23 cellular contexts compared by ENCODE assay signal in the genomic region with DNA sequence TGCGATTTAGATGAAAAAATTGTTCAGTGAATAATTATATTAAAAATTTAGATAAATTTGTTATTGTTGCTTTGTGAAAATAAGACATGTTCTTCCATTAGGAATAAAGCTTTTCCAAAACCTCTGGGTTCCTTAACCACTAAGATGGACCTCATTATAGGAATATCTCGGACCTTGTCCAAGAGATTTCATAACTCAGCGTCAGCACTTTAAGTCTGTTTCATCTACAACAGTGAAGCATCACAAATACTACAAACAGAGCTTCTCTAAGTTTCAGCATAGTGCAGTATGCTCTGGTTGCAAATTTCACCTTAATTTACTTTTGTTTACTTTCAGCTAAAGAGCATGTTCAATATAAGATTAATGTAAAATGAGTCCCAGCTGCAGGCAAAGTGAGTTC.
A peak's percentile ranks its signal among the peaks of the same experiment; 100 is the strongest.
DNase-seq lines count a peak whose midpoint lies in the region; ATAC-seq and TF ChIP-seq lines count a peak whose summit lies in the region.
"Had no signal": no experiment of that assay in that cellular context is flagged by ENCODE, and none has a peak within 500 bp of the region (broad histone marks: within the 10 kb centered on the region; RNA-seq: fewer than 3 reads in every experiment).

No MANE protein-coding gene starts in this region.

- H3K27me3 Mint-ChIP-seq in activated CD4-positive, alpha-beta memory T cell treated with anti-CD3 and anti-CD28 coated beads, Interleukin-2, amount 10 ng/mL, durations not matched to agents 7 days and 5 days = no peaks in the 10 kb centered on the region
- H3K27me3 Mint-ChIP-seq in WTC11 (ENCODE audit: low read depth) = no peaks in the 10 kb centered on the region
- H3K27me3 Mint-ChIP-seq: stimulated activated naive B cell treated with anti-CD40 and anti-IgM and Interleukin-4, amounts not matched to agents 10 μg/mL and 1 μg/mL and 100 μg/mL, for 72 hours had no signal

- H3K27ac Mint-ChIP-seq in activated CD4-positive, alpha-beta memory T cell treated with anti-CD3 and anti-CD28 coated beads, Interleukin-2, amount 10 ng/mL, durations not matched to agents 7 days and 5 days = peak overlapping the region; percentile 87
- no peak overlapping the region for H3K27ac Mint-ChIP-seq in WTC11
- H3K27ac Mint-ChIP-seq: GM23338; stimulated activated naive B cell treated with anti-CD40 and anti-IgM and Interleukin-4, amounts not matched to agents 10 μg/mL and 1 μg/mL and 100 μg/mL, for 72 hours had no signal

- CTCF ChIA-PET in activated CD4-positive, alpha-beta memory T cell treated with anti-CD3 and anti-CD28 coated beads, Interleukin-2, amount 10 ng/mL, durations not matched to agents 7 days and 5 days (lab: Charles Lee) = interaction anchor here (0.7 to 3.6 kb wide), 11 partner anchors 10 to 327 kb away, joined by 3 to 14 read pairs (median 4); partner anchors contain the start of gene ITGA4
- CTCF ChIA-PET in WTC11 (lab: Charles Lee) = no interaction called here

- POLR2A ChIA-PET in activated CD4-positive, alpha-beta memory T cell treated with anti-CD3 and anti-CD28 coated beads, Interleukin-2, amount 10 ng/mL, durations not matched to agents 7 days and 5 days (lab: Charles Lee) = interaction anchor here (0.8 to 10.8 kb wide), 19 partner anchors 10 to 341 kb away, joined by 3 to 304 read pairs (median 5); partner anchors contain the start of gene ITGA4
- POLR2A ChIA-PET in WTC11 (lab: Charles Lee) = no interaction called here

- TF ChIP-seq POLR2A in lower leg skin (IDR thresholded peaks at IDR 0.05) = no peak

- DNase-seq in AG08395 (ENCODE audit: low spot score) (peak; percentile 15), AG20443 (ENCODE audit: low spot score) (peak; percentile 21), fibroblast of gingiva (ENCODE audit: low read depth) (peak; percentile 61), WTC11 (ENCODE audit: low spot score) (no peak), kidney glomerular epithelial cell (lab: John Stamatoyannopoulos, UW) (no peak), lower leg skin (ENCODE audit: low spot score in 2 of 2) (no peak)
- DNase-seq in activated CD4-positive, alpha-beta memory T cell treated with anti-CD3 and anti-CD28 coated beads, Interleukin-2, amount 10 ng/mL, durations not matched to agents 7 days and 5 days = no peak
- DNase-seq: activated gamma-delta T cell treated with Interleukin-2 at 50 U/mL for 16 hours; cortex of kidney; DMS153; left lung; MG63; mucosa of descending colon; NCI-H1436 treated with DMSO at 0.1 percent for 48 hours; nucleus accumbens; Peyer's patch; retina; stimulated activated naive B cell treated with anti-CD40 and anti-IgM and Interleukin-4, amounts not matched to agents 10 μg/mL and 1 μg/mL and 100 μg/mL, for 72 hours had no signal

- peaks cover 65% of the 10 kb centered on the region for H3K4me1 Mint-ChIP-seq in activated CD4-positive, alpha-beta memory T cell treated with anti-CD3 and anti-CD28 coated beads, Interleukin-2, amount 10 ng/mL, durations not matched to agents 7 days and 5 days
- peaks cover 5% of the 10 kb centered on the region for H3K4me1 Mint-ChIP-seq in WTC11

- intact Hi-C loops in lower leg skin (cut with DNase I; ENCODE audit: low total_unique reads) = no loop called here

- peak overlapping the region; percentile 67 for H3K4me3 Mint-ChIP-seq in activated CD4-positive, alpha-beta memory T cell treated with anti-CD3 and anti-CD28 coated beads, Interleukin-2, amount 10 ng/mL, durations not matched to agents 7 days and 5 days
- H3K4me3 Mint-ChIP-seq in WTC11 = no peak overlapping the region
- H3K4me3 Mint-ChIP-seq: GM23338; stimulated activated naive B cell treated with anti-CD40 and anti-IgM and Interleukin-4, amounts not matched to agents 10 μg/mL and 1 μg/mL and 100 μg/mL, for 72 hours had no signal

- WGBS in lower leg skin, 2 donors = 76 to 86% methylated on average over 3 of the region's 3 CpGs

- H3K36me3 Mint-ChIP-seq in activated CD4-positive, alpha-beta memory T cell treated with anti-CD3 and anti-CD28 coated beads, Interleukin-2, amount 10 ng/mL, durations not matched to agents 7 days and 5 days (ENCODE audit: low read depth) = peaks cover 34% of the 10 kb centered on the region
- H3K36me3 Mint-ChIP-seq in WTC11 = no peaks in the 10 kb centered on the region
- H3K36me3 Mint-ChIP-seq: stimulated activated naive B cell treated with anti-CD40 and anti-IgM and Interleukin-4, amounts not matched to agents 10 μg/mL and 1 μg/mL and 100 μg/mL, for 72 hours had no signal

- ATAC-seq in WTC11 (no peak), HG03342 (IDR thresholded peaks at IDR 0.05; ENCODE audit: unreplicated experiment) (no peak)
- ATAC-seq: GM23338; left lung; mucosa of descending colon; SK-N-SH treated with all-trans-retinoic acid at 6 μM for 48 hours; stimulated activated naive B cell treated with anti-CD40 and anti-IgM and Interleukin-4, amounts not matched to agents 10 μg/mL and 1 μg/mL and 100 μg/mL, for 72 hours had no signal

- no peak overlapping the region for H3K4me3 ChIP-seq in lower leg skin (ENCODE audit: low read depth, poor library complexity, severe bottlenecking)
- H3K4me3 ChIP-seq: BLaER1 treated with 17β-estradiol and CSF1 and Interleukin-3, amounts not matched to agents 10 nM and 100 nM; GM23338; left lung; MG63; mucosa of descending colon; Peyer's patch; tibial nerve had no signal

- H3K9me3 Mint-ChIP-seq in activated CD4-positive, alpha-beta memory T cell treated with anti-CD3 and anti-CD28 coated beads, Interleukin-2, amount 10 ng/mL, durations not matched to agents 7 days and 5 days = peaks cover 3% of the 10 kb centered on the region
- H3K9me3 Mint-ChIP-seq in WTC11 = 0 out of 2 replicates have a peak, but pooled peaks cover 4% of the 10 kb centered on the region
- H3K9me3 Mint-ChIP-seq: GM23338; stimulated activated naive B cell treated with anti-CD40 and anti-IgM and Interleukin-4, amounts not matched to agents 10 μg/mL and 1 μg/mL and 100 μg/mL, for 72 hours had no signal

- TF ChIP-seq CTCF in WTC11 (IDR thresholded peaks at IDR 0.05) (no peak), lower leg skin (IDR thresholded peaks at IDR 0.05) (no peak)

TF ChIP-seq in WTC11, 78 proteins besides CTCF, POLR2A, EP300 and RAD21 (continues in another document):
- TF ChIP-seq NR1H2 (CRISPR knock-in tag; IDR thresholded peaks at IDR 0.05) = no peak
- TF ChIP-seq SP1 (CRISPR knock-in tag; conservative IDR thresholded peaks at IDR 0.05) = no peak
- TF ChIP-seq, protein P1, sequence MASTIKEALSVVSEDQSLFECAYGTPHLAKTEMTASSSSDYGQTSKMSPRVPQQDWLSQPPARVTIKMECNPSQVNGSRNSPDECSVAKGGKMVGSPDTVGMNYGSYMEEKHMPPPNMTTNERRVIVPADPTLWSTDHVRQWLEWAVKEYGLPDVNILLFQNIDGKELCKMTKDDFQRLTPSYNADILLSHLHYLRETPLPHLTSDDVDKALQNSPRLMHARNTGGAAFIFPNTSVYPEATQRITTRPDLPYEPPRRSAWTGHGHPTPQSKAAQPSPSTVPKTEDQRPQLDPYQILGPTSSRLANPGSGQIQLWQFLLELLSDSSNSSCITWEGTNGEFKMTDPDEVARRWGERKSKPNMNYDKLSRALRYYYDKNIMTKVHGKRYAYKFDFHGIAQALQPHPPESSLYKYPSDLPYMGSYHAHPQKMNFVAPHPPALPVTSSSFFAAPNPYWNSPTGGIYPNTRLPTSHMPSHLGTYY (CRISPR knock-in tag; IDR thresholded peaks at IDR 0.05) = no peak
- TF ChIP-seq, protein P2, sequence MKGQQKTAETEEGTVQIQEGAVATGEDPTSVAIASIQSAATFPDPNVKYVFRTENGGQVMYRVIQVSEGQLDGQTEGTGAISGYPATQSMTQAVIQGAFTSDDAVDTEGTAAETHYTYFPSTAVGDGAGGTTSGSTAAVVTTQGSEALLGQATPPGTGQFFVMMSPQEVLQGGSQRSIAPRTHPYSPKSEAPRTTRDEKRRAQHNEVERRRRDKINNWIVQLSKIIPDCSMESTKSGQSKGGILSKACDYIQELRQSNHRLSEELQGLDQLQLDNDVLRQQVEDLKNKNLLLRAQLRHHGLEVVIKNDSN (CRISPR knock-in tag; IDR thresholded peaks at IDR 0.05) = no peak
- TF ChIP-seq, protein P3, sequence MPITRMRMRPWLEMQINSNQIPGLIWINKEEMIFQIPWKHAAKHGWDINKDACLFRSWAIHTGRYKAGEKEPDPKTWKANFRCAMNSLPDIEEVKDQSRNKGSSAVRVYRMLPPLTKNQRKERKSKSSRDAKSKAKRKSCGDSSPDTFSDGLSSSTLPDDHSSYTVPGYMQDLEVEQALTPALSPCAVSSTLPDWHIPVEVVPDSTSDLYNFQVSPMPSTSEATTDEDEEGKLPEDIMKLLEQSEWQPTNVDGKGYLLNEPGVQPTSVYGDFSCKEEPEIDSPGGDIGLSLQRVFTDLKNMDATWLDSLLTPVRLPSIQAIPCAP (CRISPR knock-in tag; IDR thresholded peaks at IDR 0.05) = no peak
- no peak for TF ChIP-seq MLX (CRISPR knock-in tag; IDR thresholded peaks at IDR 0.05)
- no peak for TF ChIP-seq ZNF121 (CRISPR knock-in tag; IDR thresholded peaks at IDR 0.05)
- TF ChIP-seq ESRRA (CRISPR knock-in tag; IDR thresholded peaks at IDR 0.05; ENCODE audit: borderline replicate concordance) = no peak
- TF ChIP-seq TCF7 (CRISPR knock-in tag; IDR thresholded peaks at IDR 0.05; ENCODE audit: low read depth) = no peak
- TF ChIP-seq ATF2 (CRISPR knock-in tag; IDR thresholded peaks at IDR 0.05; ENCODE audit: borderline replicate concordance, low read depth) = no peak
- no peak for TF ChIP-seq NFATC4 (CRISPR knock-in tag; IDR thresholded peaks at IDR 0.05)

Comparison
In these comparisons a context has a peak if more than half of its experiments do, and no peak if none do; other contexts are left out.
1. DNase-seq: peak in AG08395 (single experiment), AG20443 (single experiment) and fibroblast of gingiva (single experiment); none in activated CD4-positive, alpha-beta memory T cell treated with anti-CD3 and anti-CD28 coated beads, Interleukin-2, amount 10 ng/mL, durations not matched to agents 7 days and 5 days (single experiment), WTC11 (single experiment), kidney glomerular epithelial cell (single experiment) and lower leg skin (0 of 2).